In genomic region chr1:221100196-221100950, GRCh38 we compare ENCODE assay signal across 9 cellular contexts.
DNase-seq lines count a peak whose midpoint lies in the region; ATAC-seq and TF ChIP-seq lines count a peak whose summit lies in the region.
"Had no signal": no experiment of that assay in that cellular context is flagged by ENCODE, and none has a peak within 500 bp of the region (broad histone marks: within the 10 kb centered on the region; RNA-seq: fewer than 3 reads in every experiment).

No MANE protein-coding gene starts in this region.

- no peaks in the 10 kb centered on the region for H3K9me2 ChIP-seq in SK-N-SH

- peaks cover 34% of the 10 kb centered on the region for H3F3A ChIP-seq in SK-N-SH (replicated peaks; ENCODE audit: insufficient read depth)

- CTCF ChIA-PET in SK-N-SH (lab: Yijun Ruan, JAX) = interaction anchor here (0.6 kb wide), 1 partner anchor 15 kb away, joined by 3 read pairs; no protein-coding TSS in a partner anchor

- DNase-seq in GM03348 (ENCODE audit: low spot score) (peak; percentile 48), SK-N-SH (no peak), skeletal muscle cell (ENCODE audit: low read depth) (peak; percentile 89), thyroid gland (no peak), NCI-H526 treated with DMSO at 0.1 percent for 48 hours (lab: John Stamatoyannopoulos, UW) (no peak)
- DNase-seq in activated effector memory CD4-positive, alpha-beta T cell treated with anti-CD3 and anti-CD28 coated beads, Interleukin-2, amount 50 U/mL, for 16 hours = no peak
- DNase-seq in activated CD4-positive, alpha-beta T cell treated with anti-CD3 and anti-CD28 coated beads, Interleukin-2, amount 50 U/mL, for 48 hours = no peak
- DNase-seq: NCI-H146 had no signal

- no peaks in the 10 kb centered on the region for H3K9me3 ChIP-seq in SK-N-SH
- no peaks in the 10 kb centered on the region for H3K9me3 ChIP-seq in gastroesophageal sphincter
- H3K9me3 ChIP-seq in thyroid gland = no peaks in the 10 kb centered on the region

- peak; percentile 64 for ATAC-seq in gastroesophageal sphincter

- WGBS in SK-N-SH (ENCODE audit: low lambda C conversion rate) = 46% methylated on average over 8 of the region's 8 CpGs
- 59 to 62% methylated on average over 8 of the region's 8 CpGs for WGBS in gastroesophageal sphincter (ENCODE audit: low coverage in 1 of 2), 2 donors
- 72 to 84% methylated on average over 8 of the region's 8 CpGs for WGBS in thyroid gland, 2 donors

- TF ChIP-seq POLR2A in gastroesophageal sphincter (IDR thresholded peaks at IDR 0.05) (no peak), thyroid gland (IDR thresholded peaks at IDR 0.05) (no peak)

- H3K4me3 ChIP-seq in SK-N-SH (ENCODE audit: low read depth in 2 of 2, low read length in 1 of 2) = no peak overlapping the region
- no peak overlapping the region for H3K4me3 ChIP-seq in gastroesophageal sphincter
- no peak overlapping the region for H3K4me3 ChIP-seq in skeletal muscle cell (ENCODE audit: low read depth, low read length)
- H3K4me3 ChIP-seq in thyroid gland (replicated peaks in 1 of 3) = no peak overlapping the region

- peak overlapping the region; percentile 40; the same call in 1 of the 2 replicates for H2AFZ ChIP-seq in SK-N-SH (ENCODE audit: low read depth)

- POLR2A ChIA-PET in SK-N-SH (lab: Yijun Ruan, JAX) = no interaction called here

- H4K20me1 ChIP-seq in SK-N-SH (ENCODE audit: insufficient read depth) = no peaks in the 10 kb centered on the region

- no peak overlapping the region; the same call in 1 of the 2 replicates for H3K9ac ChIP-seq in SK-N-SH

- no peaks in the 10 kb centered on the region for H3K79me2 ChIP-seq in SK-N-SH (ENCODE audit: insufficient read depth)

- no peak for TF ChIP-seq CTCF in SK-N-SH (IDR thresholded peaks at IDR 0.05)
- no peak for TF ChIP-seq CTCF in gastroesophageal sphincter (IDR thresholded peaks at IDR 0.05)
- no peak for TF ChIP-seq CTCF in thyroid gland (IDR thresholded peaks at IDR 0.05)

- peaks cover 16 to 25% of the 10 kb centered on the region in 2 experiments for H3K4me1 ChIP-seq in SK-N-SH (ENCODE audit: control insufficient read depth in 1 of 2, insufficient read depth in 2 of 2, low read depth in 1 of 2, low read length in 1 of 2)
- H3K4me1 ChIP-seq in gastroesophageal sphincter = peaks cover 0 to 24% (median 0%) of the 10 kb centered on the region in 3 donors
- H3K4me1 ChIP-seq in thyroid gland = peaks cover 13 to 21% of the 10 kb centered on the region in 2 donors

- peak; percentile 25; the same call in 1 of the 2 replicates for TF ChIP-seq RAD21 in SK-N-SH (IDR thresholded peaks at IDR 0.05; ENCODE audit: low read length)

- H3K27ac ChIP-seq in SK-N-SH (ENCODE audit: low read depth in 2 of 2, low read length in 1 of 2) = peak overlapping the region; percentile 90 to 92
- H3K27ac ChIP-seq in gastroesophageal sphincter = peak overlapping the region in 1 of 4 donors; percentile 22
- H3K27ac ChIP-seq in thyroid gland = peak overlapping the region in 1 of 3 donors; percentile 51

- TF ChIP-seq EP300 in SK-N-SH (IDR thresholded peaks at IDR 0.05; ENCODE audit: borderline replicate concordance in 1 of 2, low read depth in 1 of 2, low read length in 1 of 2) (peak; percentile 56 to 93), gastroesophageal sphincter (IDR thresholded peaks at IDR 0.05) (no peak)

- H3K27me3 ChIP-seq in SK-N-SH (ENCODE audit: insufficient read depth) = no peaks in the 10 kb centered on the region
- no peaks in the 10 kb centered on the region for H3K27me3 ChIP-seq in gastroesophageal sphincter
- H3K27me3 ChIP-seq in thyroid gland = no peaks in the 10 kb centered on the region

- intact Hi-C loops in thyroid gland (cut with DNase I) = no loop called here

- peak overlapping the region; percentile 38; the same call in 1 of the 2 replicates for H3K4me2 ChIP-seq in SK-N-SH

- no peaks in the 10 kb centered on the region for H3K36me3 ChIP-seq in SK-N-SH (replicated peaks in 1 of 2; ENCODE audit: control insufficient read depth in 1 of 2, insufficient read depth in 2 of 2, low read length in 1 of 2)
- no peaks in the 10 kb centered on the region for H3K36me3 ChIP-seq in gastroesophageal sphincter
- no peaks in the 10 kb centered on the region for H3K36me3 ChIP-seq in thyroid gland

TF ChIP-seq in SK-N-SH, 30 proteins besides CTCF, POLR2A, EP300 and RAD21 (continues in another document):
- TF ChIP-seq ELF1 (IDR thresholded peaks at IDR 0.05) (peak; percentile 50; the same call in 1 of the 2 replicates), TEAD4 (IDR thresholded peaks at IDR 0.05; ENCODE audit: borderline replicate concordance, insufficient read depth) (peak; percentile 70; the same call in 1 of the 2 replicates), TCF12 (IDR thresholded peaks at IDR 0.05) (peak; percentile 96), JUND (IDR thresholded peaks at IDR 0.05) (peak; percentile 95), POLR2AphosphoS5 (IDR thresholded peaks at IDR 0.05; ENCODE audit: low read depth, low read length) (peak; percentile 82), NFIC (IDR thresholded peaks at IDR 0.05; ENCODE audit: borderline replicate concordance) (peak; percentile 63; the same call in 1 of the 2 replicates), IRF3 (IDR thresholded peaks at IDR 0.05; ENCODE audit: low read depth, low read length) (no peak), SIN3A (IDR thresholded peaks at IDR 0.05; ENCODE audit: borderline replicate concordance, low read depth, low read length) (0 out of 2 replicates have a peak, but pooled peaks have one; percentile 23), USF1 (IDR thresholded peaks at IDR 0.05; ENCODE audit: borderline replicate concordance, low read depth) (peak; percentile 27; the same call in 1 of the 2 replicates), FOXM1 (IDR thresholded peaks at IDR 0.05; ENCODE audit: low read depth) (peak; percentile 83; the same call in 1 of the 2 replicates), PBX3 (IDR thresholded peaks at IDR 0.05) (peak; percentile 90), MEF2A (IDR thresholded peaks at IDR 0.05; ENCODE audit: borderline replicate concordance, low read depth) (peak; percentile 48; the same call in 1 of the 2 replicates), REST (IDR thresholded peaks at IDR 0.05; ENCODE audit: low read depth, low read length) (peak; percentile 47; the same call in 1 of the 2 replicates), MAX (IDR thresholded peaks at IDR 0.05; ENCODE audit: low read depth) (peak; percentile 79; the same call in 1 of the 2 replicates), CHD2 (IDR thresholded peaks at IDR 0.05; ENCODE audit: low read length, partially characterized antibody) (no peak), RXRA (IDR thresholded peaks at IDR 0.05; ENCODE audit: borderline replicate concordance, low read depth) (peak; percentile 98), TAF1 (IDR thresholded peaks at IDR 0.05; ENCODE audit: borderline replicate concordance, low read depth, low read length) (no peak)

Comparison
In these comparisons a context has a peak if more than half of its experiments do, and no peak if none do; other contexts are left out.
1. DNase-seq: peak in GM03348 (single experiment) and skeletal muscle cell (single experiment); none in SK-N-SH (single experiment), thyroid gland (0 of 2), activated effector memory CD4-positive, alpha-beta T cell treated with anti-CD3 and anti-CD28 coated beads, Interleukin-2, amount 50 U/mL, for 16 hours (single experiment), NCI-H526 treated with DMSO at 0.1 percent for 48 hours (single experiment) and activated CD4-positive, alpha-beta T cell treated with anti-CD3 and anti-CD28 coated beads, Interleukin-2, amount 50 U/mL, for 48 hours (0 of 2).